10 cellular contexts compared by ENCODE assay signal in genomic region chr5:162593881-162594280, GRCh38.
A peak's percentile ranks its signal among the peaks of the same experiment; 100 is the strongest.
DNase-seq lines count a peak whose midpoint lies in the region; ATAC-seq and TF ChIP-seq lines count a peak whose summit lies in the region.
"Had no signal": no experiment of that assay in that cellular context is flagged by ENCODE, and none has a peak within 500 bp of the region (broad histone marks: within the 10 kb centered on the region; RNA-seq: fewer than 3 reads in every experiment).

No MANE protein-coding gene starts in this region.

- peak; percentile 73 for ATAC-seq in HG02610 (IDR thresholded peaks at IDR 0.05; ENCODE audit: unreplicated experiment)

- no CpG with 5 or more reads among the region's 1 CpG for WGBS in mesendoderm (ENCODE audit: extremely low coverage, insufficient coverage, low lambda C conversion rate)

- no peak overlapping the region for H2BK120ac ChIP-seq in mesendoderm (ENCODE audit: low read depth, low read length)

- peak; percentile 41 for TF ChIP-seq CTCF in GM13977 (IDR thresholded peaks at IDR 0.05; ENCODE audit: extremely low read depth, insufficient read depth, missing control alignments)

- no peak overlapping the region for H2BK5ac ChIP-seq in mesendoderm (ENCODE audit: low read length)

- H3K4me1 ChIP-seq in mesendoderm (ENCODE audit: control insufficient read depth, low read depth, low read length) = no peaks in the 10 kb centered on the region

- no peak overlapping the region for H2BK15ac ChIP-seq in mesendoderm (replicated peaks; ENCODE audit: low read depth)

- H3K4ac ChIP-seq in mesendoderm (ENCODE audit: low read depth, low read length) = no peak overlapping the region

- no peaks in the 10 kb centered on the region for H3K79me2 ChIP-seq in mesendoderm (ENCODE audit: control insufficient read depth, insufficient read depth, low read length)

- H3K79me1 ChIP-seq in mesendoderm (ENCODE audit: low read length) = no peaks in the 10 kb centered on the region

- no peak overlapping the region for H3K9ac ChIP-seq in mesendoderm (ENCODE audit: low read length)

- H3K27ac ChIP-seq in mesendoderm (ENCODE audit: low read depth, low read length) = no peak overlapping the region

- in situ Hi-C loops in GM13977 (cut with MboI; ENCODE audit: low pct_unique_long_range_greater_than_20kb, low sequenced_read_pairs, unreplicated experiment) = no loop called here

- H4K5ac ChIP-seq in mesendoderm (ENCODE audit: low read length) = no peak overlapping the region

- no peak overlapping the region for H3K4me2 ChIP-seq in mesendoderm (ENCODE audit: low read length)

- no peak overlapping the region for H2AK5ac ChIP-seq in mesendoderm (ENCODE audit: low read length)

- no peak overlapping the region for H3K23ac ChIP-seq in mesendoderm (ENCODE audit: low read length)

- H3K27me3 ChIP-seq in mesendoderm (ENCODE audit: insufficient read depth, low read length, poor library complexity) = no peaks in the 10 kb centered on the region

- H3K18ac ChIP-seq in mesendoderm (ENCODE audit: low read length) = no peak overlapping the region

- DNase-seq in GM13977 (ENCODE audit: low spot score) (no peak), RKO (ENCODE audit: low spot score) (peak; percentile 32), mesendoderm (peak; percentile 21), LoVo (ENCODE audit: low spot score) (no peak), COR-L47 (lab: John Stamatoyannopoulos, UW) (no peak), NCI-H2081 treated with DMSO at 0.1 percent for 48 hours (lab: John Stamatoyannopoulos, UW) (no peak), DMS153 treated with DMSO at 0.1 percent for 48 hours (lab: John Stamatoyannopoulos, UW; ENCODE audit: unreplicated experiment) (no peak)
- DNase-seq: activated CD8-positive, alpha-beta memory T cell treated with anti-CD3 and anti-CD28 coated beads for 24 hours; caudate nucleus had no signal

- no peak overlapping the region for H4K8ac ChIP-seq in mesendoderm (ENCODE audit: low read depth, low read length)

- H3K56ac ChIP-seq in mesendoderm (ENCODE audit: low read length) = no peak overlapping the region

- H3K36me3 ChIP-seq in mesendoderm (ENCODE audit: control insufficient read depth, insufficient read depth, low read length) = no peaks in the 10 kb centered on the region

- H3K4me3 ChIP-seq in mesendoderm (ENCODE audit: low read length) = no peak overlapping the region

Comparison
In these comparisons a context has a peak if more than half of its experiments do, and no peak if none do; other contexts are left out.
1. DNase-seq: peak in RKO (single experiment) and mesendoderm (single experiment); none in GM13977 (single experiment), LoVo (single experiment), COR-L47 (single experiment), NCI-H2081 treated with DMSO at 0.1 percent for 48 hours (single experiment) and DMS153 treated with DMSO at 0.1 percent for 48 hours (single experiment).